ENCODE assay signal across 20 cellular contexts in genomic region chr10:31138026-31138553, GRCh38.
"Had no signal": no experiment of that assay in that cellular context is flagged by ENCODE, and none has a peak within 500 bp of the region (broad histone marks: within the 10 kb centered on the region; RNA-seq: fewer than 3 reads in every experiment).

No MANE protein-coding gene starts in this region.

- ATAC-seq: gastrocnemius medialis, left lobe of liver had no signal

- H3K9me3 ChIP-seq: gastrocnemius medialis, tibial artery, vagina had no signal

- H3K27ac ChIP-seq: tibial artery had no signal

- H3K36me3 ChIP-seq: gastrocnemius medialis, tibial artery, vagina had no signal

- FAIRE-seq: endometrium, kidney had no signal

- DNase-seq: activated CD4-positive, CD25-positive, alpha-beta regulatory T cell; activated CD8-positive, alpha-beta memory T cell treated with anti-CD3 and anti-CD28 coated beads, Interleukin-2, amount 50 U/mL, for 4 hours; activated naive CD4-positive, alpha-beta T cell treated with anti-CD3 and anti-CD28 coated beads for 36 hours; activated T-cell treated with anti-CD3 and anti-CD28 coated beads, Interleukin-2, amount 50 U/mL, for 4 hours; aorta; cortex of kidney; erythroblast; gastrocnemius medialis; kidney; mammary epithelial cell; nephron progenitor cell; nucleus accumbens; stimulated activated CD4-positive, alpha-beta T cell treated with anti-CD3 and anti-CD28 coated beads, Interleukin-12 subunit alpha, Interleukin-12 subunit beta, amount 100 ng/mL, for 4 hours; stimulated activated CD4-positive, alpha-beta T cell treated with anti-CD3 and anti-CD28 coated beads, Interleukin-2, amount 100 ng/mL, for 24 hours; stimulated activated naive CD4-positive, alpha-beta T cell treated with Interleukin-2 at 50 U/mL for 16 hours; T-helper 9 cell; tibial artery had no signal

- H3K4me3 ChIP-seq: gastrocnemius medialis, tibial artery, vagina had no signal

- H3K27me3 ChIP-seq: gastrocnemius medialis, tibial artery, vagina had no signal
